1 cellular context compared by ENCODE assay signal in genomic region chr2:96060325-96060724, GRCh38.
TF ChIP-seq lines count a peak whose summit lies in the region.

No MANE protein-coding gene starts in this region.

TF ChIP-seq in HEK293, 187 proteins besides CTCF, POLR2A, EP300 and RAD21:
- peak; percentile 36; the same call in 1 of the 2 replicates for TF ChIP-seq EGR2 (tag by site-specific recombination; IDR thresholded peaks at IDR 0.05; ENCODE audit: low read depth)
TF ChIP-seq in HEK293: peak in this region for 1; not testable (repeated sequence) for 186.
